Comparison of ENCODE assay signal across 14 cellular contexts in genomic region chr5:141874262-141874964, GRCh38. TPM values are rescaled to one million over a fixed set of nuclear protein-coding genes. Genes with fewer than 3 reads are reported as not detected.
DNase-seq lines count a peak whose midpoint lies in the region; ATAC-seq and TF ChIP-seq lines count a peak whose summit lies in the region.
"Had no signal": no experiment of that assay in that cellular context is flagged by ENCODE, and none has a peak within 500 bp of the region (broad histone marks: within the 10 kb centered on the region; RNA-seq: fewer than 3 reads in every experiment).

No MANE protein-coding gene starts in this region.

- intact Hi-C loops in mucosa of descending colon (cut with DNase I, micrococcal nuclease), result no loop called here
- intact Hi-C loops in tibial artery (cut with DNase I; ENCODE audit: low total_unique reads), result loop anchor here (10.0 kb wide), 1 partner anchor 60 kb away; no protein-coding TSS in a partner anchor

- H3K4me1 Mint-ChIP-seq in endodermal cell, result peaks cover 60% of the 10 kb centered on the region

- H3K4me3 Mint-ChIP-seq in endodermal cell, result peak overlapping the region; percentile 78
- H3K4me3 Mint-ChIP-seq: stimulated activated naive CD8-positive, alpha-beta T cell treated with anti-CD3 and anti-CD28 coated beads, Interleukin-15, Interleukin-2, amounts not matched to agents 100 ng/mL and 50 ng/mL, for 24 hours had no signal

- peak; percentile 13 to 16 for DNase-seq in activated T-cell treated with anti-CD3 and anti-CD28 coated beads, Interleukin-2, amount 50 U/mL, for 48 hours
- DNase-seq in activated T-cell treated with anti-CD3 and anti-CD28 coated beads for 4 hours (no peak), endodermal cell (peak; percentile 51), mucosa of descending colon (peak; percentile 82 to 86 (median 84)), tibial artery (peak in 1 of 2 donors; percentile 62), middle frontal gyrus (ENCODE audit: extremely low spot score, low spot score) (no peak)
- DNase-seq: ACHN; activated CD8-positive, alpha-beta memory T cell treated with anti-CD3 and anti-CD28 coated beads for 24 hours; DMS 273 treated with DMSO at 0.1 percent for 48 hours; NCI-H1930; stimulated activated CD4-positive, alpha-beta T cell treated with anti-CD3 and anti-CD28 coated beads, Interleukin-2, amount 100 ng/mL, for 48 hours had no signal

- H3K27me3 Mint-ChIP-seq in endodermal cell (ENCODE audit: insufficient read depth), result peaks cover 2% of the 10 kb centered on the region

- peaks cover 5% of the 10 kb centered on the region for H3K36me3 ChIP-seq in endodermal cell (ENCODE audit: control insufficient read depth, insufficient read depth, low read length)
- H3K36me3 ChIP-seq in mucosa of descending colon (ENCODE audit: low read depth), result no peaks in the 10 kb centered on the region
- H3K36me3 ChIP-seq in tibial artery, result no peaks in the 10 kb centered on the region

- peaks cover 31% of the 10 kb centered on the region for H3K4me1 ChIP-seq in endodermal cell (ENCODE audit: control insufficient read depth, insufficient read depth, low read length)
- peaks cover 42% of the 10 kb centered on the region for H3K4me1 ChIP-seq in mucosa of descending colon (ENCODE audit: low read depth)
- H3K4me1 ChIP-seq in tibial artery, result peaks cover 0 to 71% (median 37%) of the 10 kb centered on the region in 4 donors

- no peak overlapping the region for H3K27ac ChIP-seq in endodermal cell (ENCODE audit: low read depth, low read length)
- peak overlapping the region; percentile 35 to 37 for H3K27ac ChIP-seq in tibial artery

- H3K4me3 ChIP-seq in endodermal cell (ENCODE audit: low read length), result peak overlapping the region; percentile 99
- no peak overlapping the region for H3K4me3 ChIP-seq in mucosa of descending colon
- H3K4me3 ChIP-seq in tibial artery, result peak overlapping the region in 1 of 2 donors; percentile 82

- ATAC-seq in mucosa of descending colon (peak; percentile 56), HG02678 (IDR thresholded peaks at IDR 0.05; ENCODE audit: unreplicated experiment) (no peak), GM21717 (IDR thresholded peaks at IDR 0.05; ENCODE audit: unreplicated experiment) (no peak)

- H3K27ac Mint-ChIP-seq in endodermal cell, result peak overlapping the region; percentile 35
- H3K27ac Mint-ChIP-seq: stimulated activated naive CD8-positive, alpha-beta T cell treated with anti-CD3 and anti-CD28 coated beads, Interleukin-15, Interleukin-2, amounts not matched to agents 100 ng/mL and 50 ng/mL, for 24 hours had no signal

- TF ChIP-seq CTCF in endodermal cell (conservative IDR thresholded peaks at IDR 0.05), result no peak
- TF ChIP-seq CTCF in mucosa of descending colon (IDR thresholded peaks at IDR 0.05), result no peak
- TF ChIP-seq CTCF in tibial artery (IDR thresholded peaks at IDR 0.05), result no peak

- H3K9ac ChIP-seq in endodermal cell (ENCODE audit: extremely low read depth, low read length, poor library complexity, severe bottlenecking), result no peak overlapping the region

- H3K27me3 ChIP-seq in endodermal cell (ENCODE audit: control insufficient read depth, insufficient read depth, low read length, poor library complexity, severe bottlenecking), result peaks cover 2% of the 10 kb centered on the region
- H3K27me3 ChIP-seq in tibial artery, result peaks cover 0 to 24% of the 10 kb centered on the region in 2 donors

- WGBS in endodermal cell (ENCODE audit: insufficient coverage in 1 of 2, insufficient read length in 1 of 2), 2 experiments, result 73 to 89% methylated on average over 5 to 15 of the region's 16 CpGs

- no peaks in the 10 kb centered on the region for H3K9me3 ChIP-seq in endodermal cell (ENCODE audit: control insufficient read depth, low read length)
- H3K9me3 ChIP-seq in mucosa of descending colon, result no peaks in the 10 kb centered on the region
- H3K9me3 ChIP-seq in tibial artery, result no peaks in the 10 kb centered on the region

- no peaks in the 10 kb centered on the region for H3K9me3 Mint-ChIP-seq in endodermal cell
- H3K9me3 Mint-ChIP-seq: stimulated activated naive CD8-positive, alpha-beta T cell treated with anti-CD3 and anti-CD28 coated beads, Interleukin-15, Interleukin-2, amounts not matched to agents 100 ng/mL and 50 ng/mL, for 24 hours had no signal

- H3K36me3 Mint-ChIP-seq in endodermal cell (ENCODE audit: low read depth), result peaks cover 3% of the 10 kb centered on the region

RNA-seq across cellular contexts. Expression of gene PCDH1, which starts 3.8 kb away (rescaled TPM):
- total RNA-seq in endodermal cell (10 to 100 TPM; 45.4 to 69.7 TPM), mucosa of descending colon (100 to 1,000 TPM in 2 of 3 donors, 10 to 100 TPM in 1; 75.1 to 159 (median 127) TPM)
- 17.2 TPM for polyA plus RNA-seq in endodermal cell (2013, experiment 1 of 2)
- 13.5 TPM for polyA plus RNA-seq in endodermal cell (2013, experiment 2 of 2)

RNA-seq across cellular contexts. Expression of gene DELE1, which starts 49.3 kb away (rescaled TPM):
- total RNA-seq in endodermal cell, result 10 to 100 TPM; 66.5 to 71.4 TPM
- polyA plus RNA-seq in endodermal cell (2013, experiment 1 of 2), result 74.8 TPM
- 65.1 TPM for polyA plus RNA-seq in endodermal cell (2013, experiment 2 of 2)
- total RNA-seq in mucosa of descending colon, result 100 to 1,000 TPM in 1 of 3 donors, 10 to 100 TPM in 2; 77.8 to 112 (median 84.5) TPM

Comparison
In these comparisons a context has a peak if more than half of its experiments do, and no peak if none do; other contexts are left out.
1. DNase-seq: peak in activated T-cell treated with anti-CD3 and anti-CD28 coated beads, Interleukin-2, amount 50 U/mL, for 48 hours (2 of 2), endodermal cell (single experiment) and mucosa of descending colon (3 of 3); none in activated T-cell treated with anti-CD3 and anti-CD28 coated beads for 4 hours (single experiment) and middle frontal gyrus (single experiment).